ENCODE assay signal across 24 cellular contexts in the genomic region with DNA sequence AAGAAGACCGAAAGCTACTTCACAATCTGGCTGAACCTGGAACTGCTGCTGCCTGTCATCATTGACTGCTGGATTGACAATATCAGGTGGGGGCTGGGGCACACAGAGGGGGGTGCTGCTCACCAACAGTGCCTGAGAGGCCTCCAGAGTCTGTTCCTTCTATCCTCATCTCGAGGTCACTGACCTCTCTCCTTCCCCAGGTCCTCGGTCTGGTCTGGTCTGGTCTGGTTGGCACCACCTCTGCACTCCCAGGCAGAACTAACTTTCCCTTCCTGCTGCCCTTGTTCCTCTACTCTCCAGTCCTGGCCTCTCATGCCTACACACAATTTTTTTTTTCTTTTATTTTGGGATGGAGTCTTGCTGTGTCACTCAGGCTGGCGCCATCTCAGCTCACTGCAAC.
"Had no signal": no experiment of that assay in that cellular context is flagged by ENCODE, and none has a peak within 500 bp of the region (broad histone marks: within the 10 kb centered on the region; RNA-seq: fewer than 3 reads in every experiment).

No MANE protein-coding gene starts in this region.

- H3K4me3 ChIP-seq: hepatocyte, smooth muscle cell, stomach, suprapubic skin, tibial nerve, uterus had no signal

- H3K27ac Mint-ChIP-seq: activated CD4-positive, alpha-beta T cell treated with anti-CD3 and anti-CD28 coated beads, Interleukin-2, amount 10 ng/mL, durations not matched to agents 7 days and 5 days; activated CD8-positive, alpha-beta T cell treated with anti-CD3 and anti-CD28 coated beads, Interleukin-2, amount 10 ng/mL, durations not matched to agents 7 days and 5 days; activated T-helper 17 cell treated with anti-CD3 and anti-CD28 coated beads, Interleukin-2, amount 50 U/mL, for 72 hours; memory B cell; nephron; stimulated activated memory B cell treated with anti-CD40 and anti-IgM and Interleukin-4, amounts not matched to agents 10 μg/mL and 1 μg/mL and 100 μg/mL, for 72 hours; T-cell; T-helper 2 cell treated with Interferon-gamma antibody and Interleukin-4, amounts not matched to agents 5 μg/mL and 100 μg/mL, for 36 hours had no signal

- H3K27ac ChIP-seq: hepatocyte, parathyroid adenoma, stomach, suprapubic skin, tibial nerve, uterus, WERI-Rb-1 had no signal

- H3K36me3 ChIP-seq: uterus had no signal

- H3K4me2 ChIP-seq: hepatocyte, smooth muscle cell had no signal

- DNase-seq: activated CD4-positive, alpha-beta T cell treated with anti-CD3 and anti-CD28 coated beads, Interleukin-2, amount 10 ng/mL, durations not matched to agents 7 days and 5 days; activated CD4-positive, CD25-positive, alpha-beta regulatory T cell treated with anti-CD3 and anti-CD28 coated beads, Interleukin-2, amount 50 U/mL, for 72 hours; activated CD8-positive, alpha-beta T cell treated with anti-CD3 and anti-CD28 coated beads, Interleukin-2, amount 10 ng/mL, durations not matched to agents 7 days and 5 days; cerebellar nuclear complex; cortex of kidney; effector CD4-positive, alpha-beta T cell; immature natural killer cell; kidney glomerular epithelial cell; stimulated activated CD4-positive, alpha-beta T cell treated with anti-CD3 and anti-CD28 coated beads, Interleukin-15, amount 100 ng/mL, for 24 hours; stomach; T-cell; uterus; WERI-Rb-1 had no signal

- H3K9me3 ChIP-seq: stomach, suprapubic skin, tibial nerve, uterus had no signal

- H3K27me3 Mint-ChIP-seq: activated CD4-positive, alpha-beta T cell treated with anti-CD3 and anti-CD28 coated beads, Interleukin-2, amount 10 ng/mL, durations not matched to agents 7 days and 5 days; activated T-helper 17 cell treated with anti-CD3 and anti-CD28 coated beads, Interleukin-2, amount 50 U/mL, for 72 hours; memory B cell; stimulated activated memory B cell treated with anti-CD40 and anti-IgM and Interleukin-4, amounts not matched to agents 10 μg/mL and 1 μg/mL and 100 μg/mL, for 72 hours; T-cell had no signal

- H3K27me3 ChIP-seq: hepatocyte, stomach, suprapubic skin, tibial nerve, uterus had no signal

- H3K9me3 Mint-ChIP-seq: activated CD4-positive, alpha-beta T cell treated with anti-CD3 and anti-CD28 coated beads, Interleukin-2, amount 10 ng/mL, durations not matched to agents 7 days and 5 days; activated T-helper 17 cell treated with anti-CD3 and anti-CD28 coated beads, Interleukin-2, amount 50 U/mL, for 72 hours; immature natural killer cell; memory B cell; nephron; stimulated activated memory B cell treated with anti-CD40 and anti-IgM and Interleukin-4, amounts not matched to agents 10 μg/mL and 1 μg/mL and 100 μg/mL, for 72 hours; T-cell; T-helper 2 cell treated with Interferon-gamma antibody and Interleukin-4, amounts not matched to agents 5 μg/mL and 100 μg/mL, for 36 hours had no signal

- H2AFZ ChIP-seq: hepatocyte, parathyroid adenoma had no signal

- ATAC-seq: activated CD8-positive, alpha-beta T cell treated with anti-CD3 and anti-CD28 coated beads, Interleukin-2, amount 10 ng/mL, durations not matched to agents 7 days and 5 days; activated T-helper 17 cell treated with anti-CD3 and anti-CD28 coated beads, Interleukin-2, amount 50 U/mL, for 72 hours; sciatic nerve; stimulated activated memory B cell treated with anti-CD40 and anti-IgM and Interleukin-4, amounts not matched to agents 10 μg/mL and 1 μg/mL and 100 μg/mL, for 72 hours; T-cell had no signal

- H3K9ac ChIP-seq: parathyroid adenoma had no signal

- H3K4me3 Mint-ChIP-seq: activated CD4-positive, alpha-beta T cell treated with anti-CD3 and anti-CD28 coated beads, Interleukin-2, amount 10 ng/mL, durations not matched to agents 7 days and 5 days; activated CD8-positive, alpha-beta T cell treated with anti-CD3 and anti-CD28 coated beads, Interleukin-2, amount 10 ng/mL, durations not matched to agents 7 days and 5 days; activated T-helper 17 cell treated with anti-CD3 and anti-CD28 coated beads, Interleukin-2, amount 50 U/mL, for 72 hours; immature natural killer cell; memory B cell; stimulated activated memory B cell treated with anti-CD40 and anti-IgM and Interleukin-4, amounts not matched to agents 10 μg/mL and 1 μg/mL and 100 μg/mL, for 72 hours; T-cell; T-helper 2 cell treated with Interferon-gamma antibody and Interleukin-4, amounts not matched to agents 5 μg/mL and 100 μg/mL, for 36 hours had no signal
